14 cellular contexts compared by ENCODE assay signal in genomic region chr2:10341193-10341592, GRCh38.
"Had no signal": no experiment of that assay in that cellular context is flagged by ENCODE, and none has a peak within 500 bp of the region (broad histone marks: within the 10 kb centered on the region; RNA-seq: fewer than 3 reads in every experiment).

No MANE protein-coding gene starts in this region.

- H3K36me3 ChIP-seq: adrenal gland, gastroesophageal sphincter, transverse colon had no signal

- ATAC-seq: body of pancreas; effector memory CD8-positive, alpha-beta T cell; gastroesophageal sphincter; stimulated activated effector memory CD8-positive, alpha-beta T cell treated with anti-CD3 and anti-CD28 coated beads, Interleukin-12 subunit alpha, Interleukin-12 subunit beta, amount 100 ng/mL, for 72 hours had no signal

- H3K27ac ChIP-seq: adrenal gland, epithelial cell of prostate, gastroesophageal sphincter, skin epidermis, transverse colon had no signal

- H3K9me3 ChIP-seq: adrenal gland, body of pancreas, gastroesophageal sphincter, transverse colon had no signal

- H3K27me3 ChIP-seq: adrenal gland, body of pancreas, gastroesophageal sphincter, transverse colon had no signal

- DNase-seq: activated CD4-positive, alpha-beta memory T cell treated with anti-CD3 and anti-CD28 coated beads, Interleukin-2, amount 10 ng/mL, durations not matched to agents 7 days and 5 days; activated CD4-positive, alpha-beta T cell treated with anti-CD3 and anti-CD28 coated beads for 1 hour; activated CD8-positive, alpha-beta memory T cell treated with anti-CD3 and anti-CD28 coated beads, Interleukin-2, amount 50 U/mL, for 48 hours; activated naive CD4-positive, alpha-beta T cell treated with anti-CD3 and anti-CD28 coated beads, Interleukin-2, amount 50 U/mL, for 16 hours; adrenal gland; body of pancreas; effector memory CD8-positive, alpha-beta T cell; mesendoderm; SW 1271; transverse colon had no signal

- H3K4me3 ChIP-seq: adrenal gland, body of pancreas, gastroesophageal sphincter, skin epidermis, transverse colon had no signal
